In genomic region chr9:33919276-33919897, GRCh38 we compare ENCODE assay signal across 13 cellular contexts.
DNase-seq lines count a peak whose midpoint lies in the region; ATAC-seq and TF ChIP-seq lines count a peak whose summit lies in the region.
"Had no signal": no experiment of that assay in that cellular context is flagged by ENCODE, and none has a peak within 500 bp of the region (broad histone marks: within the 10 kb centered on the region; RNA-seq: fewer than 3 reads in every experiment).

No MANE protein-coding gene starts in this region.

- POLR2A ChIA-PET in T-cell (lab: Charles Lee), result no interaction called here

- DNase-seq in natural killer cell (no peak), T-cell (no peak), immature natural killer cell (no peak), NOMO-1 treated with DMSO at 0.1 percent for 48 hours (lab: John Stamatoyannopoulos, UW; ENCODE audit: unreplicated experiment) (no peak), putamen (ENCODE audit: low spot score) (no peak)
- no peak for DNase-seq in natural killer cell treated with Interleukin-12 subunit alpha and Interleukin-12 subunit beta and Interleukin-15 and Interleukin-18, amount 100 ng/mL, for 72 hours (ENCODE audit: low spot score)
- DNase-seq: caudate nucleus; foreskin keratinocyte; NCI-H1092; NCI-H226; posterior cingulate gyrus; stimulated activated CD4-positive, alpha-beta T cell treated with anti-CD3 and anti-CD28 coated beads, Interleukin-15, amount 100 ng/mL, for 24 hours had no signal

- peak overlapping the region; percentile 52 to 70 for H3K27ac Mint-ChIP-seq in natural killer cell
- H3K27ac Mint-ChIP-seq in natural killer cell treated with Interleukin-12 subunit alpha and Interleukin-12 subunit beta and Interleukin-15 and Interleukin-18, amount 100 ng/mL, for 72 hours, result peak overlapping the region in 1 of 2 donors; percentile 32
- peak overlapping the region; percentile 56 to 77 for H3K27ac Mint-ChIP-seq in T-cell
- peak overlapping the region; percentile 35 to 82 (median 66) for H3K27ac Mint-ChIP-seq in immature natural killer cell

- no peaks in the 10 kb centered on the region for H3K9me3 Mint-ChIP-seq in natural killer cell
- H3K9me3 Mint-ChIP-seq in natural killer cell treated with Interleukin-12 subunit alpha and Interleukin-12 subunit beta and Interleukin-15 and Interleukin-18, amount 100 ng/mL, for 72 hours, result no peaks in the 10 kb centered on the region
- no peaks in the 10 kb centered on the region for H3K9me3 Mint-ChIP-seq in T-cell
- H3K9me3 Mint-ChIP-seq in immature natural killer cell, result no peaks in the 10 kb centered on the region

- intact Hi-C loops in natural killer cell (cut with micrococcal nuclease), result no loop called here

- H3K4me1 Mint-ChIP-seq in natural killer cell (peaks cover 16 to 22% of the 10 kb centered on the region in 2 donors), T-cell (no peaks in the 10 kb centered on the region), immature natural killer cell (peaks cover 0 to 2% of the 10 kb centered on the region in 2 donors)
- H3K4me1 Mint-ChIP-seq in natural killer cell treated with Interleukin-12 subunit alpha and Interleukin-12 subunit beta and Interleukin-15 and Interleukin-18, amount 100 ng/mL, for 72 hours (ENCODE audit: low read depth in 2 of 2), result peaks cover 0 to 4% of the 10 kb centered on the region in 2 donors

- no peak for TF ChIP-seq CTCF in natural killer cell (IDR thresholded peaks at IDR 0.05)

- CTCF ChIA-PET in T-cell (lab: Charles Lee), result no interaction called here

- H3K36me3 Mint-ChIP-seq in natural killer cell (peaks cover 20% of the 10 kb centered on the region), T-cell (peaks cover 45% of the 10 kb centered on the region), immature natural killer cell (peaks cover 8 to 29% (median 29%) of the 10 kb centered on the region in 3 donors)
- H3K36me3 Mint-ChIP-seq in natural killer cell treated with Interleukin-12 subunit alpha and Interleukin-12 subunit beta and Interleukin-15 and Interleukin-18, amount 100 ng/mL, for 72 hours, result peaks cover 23% of the 10 kb centered on the region

- ATAC-seq in natural killer cell, result no peak
- no peak for ATAC-seq in natural killer cell treated with Interleukin-12 subunit alpha and Interleukin-12 subunit beta and Interleukin-15 and Interleukin-18, amount 100 ng/mL, for 72 hours
- ATAC-seq in T-cell (replicated peaks in 1 of 4), result no peak
- ATAC-seq in HG02623 (IDR thresholded peaks at IDR 0.05; ENCODE audit: unreplicated experiment), result no peak
- ATAC-seq: foreskin keratinocyte had no signal

- H3K4me3 Mint-ChIP-seq in natural killer cell, result no peak overlapping the region
- H3K4me3 Mint-ChIP-seq in natural killer cell treated with Interleukin-12 subunit alpha and Interleukin-12 subunit beta and Interleukin-15 and Interleukin-18, amount 100 ng/mL, for 72 hours, result no peak overlapping the region
- no peak overlapping the region for H3K4me3 Mint-ChIP-seq in T-cell
- no peak overlapping the region for H3K4me3 Mint-ChIP-seq in immature natural killer cell

- H3K27me3 Mint-ChIP-seq in natural killer cell (ENCODE audit: low read depth in 2 of 2) (no peaks in the 10 kb centered on the region), T-cell (no peaks in the 10 kb centered on the region), immature natural killer cell (ENCODE audit: low read depth in 3 of 3) (peaks cover 0 to 2% (median 2%) of the 10 kb centered on the region in 3 donors)
- no peaks in the 10 kb centered on the region for H3K27me3 Mint-ChIP-seq in natural killer cell treated with Interleukin-12 subunit alpha and Interleukin-12 subunit beta and Interleukin-15 and Interleukin-18, amount 100 ng/mL, for 72 hours
